Comparison of ENCODE assay signal across 8 cellular contexts in genomic region chr3:102224171-102224570, GRCh38.
A peak's percentile ranks its signal among the peaks of the same experiment; 100 is the strongest.
DNase-seq lines count a peak whose midpoint lies in the region; ATAC-seq lines count a peak whose summit lies in the region.

No MANE protein-coding gene starts in this region.

- WGBS in right cardiac atrium = 76% methylated on average over 3 of the region's 3 CpGs

- DNase-seq in AG20443 (ENCODE audit: low spot score) (peak; percentile 32), SK-MEL-5 (ENCODE audit: low read depth, low spot score) (peak; percentile 48), right cardiac atrium (no peak), superior temporal gyrus (ENCODE audit: extremely low spot score) (no peak), epidermal melanocyte (ENCODE audit: insufficient read length, low spot score) (no peak), NCI-H748 (lab: John Stamatoyannopoulos, UW; ENCODE audit: unreplicated experiment) (no peak)

- in situ Hi-C loops in SK-MEL-5 (cut with HindIII; ENCODE audit: low pct_unique_long_range_greater_than_20kb, low sequenced_read_pairs) = no loop called here

- intact Hi-C loops in right cardiac atrium (cut with DNase I) = loop anchor here in 3 of 4 donors (2.0 to 10.0 kb wide), 3 partner anchors 89 to 412 kb away; no protein-coding TSS in a partner anchor

- ATAC-seq in GM19467 (IDR thresholded peaks at IDR 0.05; ENCODE audit: unreplicated experiment) (peak; percentile 62), right cardiac atrium (peak; percentile 57 to 58), HG03521 (IDR thresholded peaks at IDR 0.05; ENCODE audit: unreplicated experiment) (no peak)

- H3K27ac ChIP-seq in right cardiac atrium (ENCODE audit: low read length) = no peak overlapping the region

- H3K4me3 ChIP-seq in right cardiac atrium (ENCODE audit: low read length) = no peak overlapping the region

- no peaks in the 10 kb centered on the region for H3K27me3 ChIP-seq in right cardiac atrium (ENCODE audit: control insufficient read depth, insufficient read depth)

- H3K9me3 ChIP-seq in right cardiac atrium (ENCODE audit: control insufficient read depth, low read length) = no peaks in the 10 kb centered on the region

- no peaks in the 10 kb centered on the region for H3K4me1 ChIP-seq in right cardiac atrium (ENCODE audit: control insufficient read depth, insufficient read depth, low read length)

Comparison
In these comparisons a context has a peak if more than half of its experiments do, and no peak if none do; other contexts are left out.
1. DNase-seq: peak in AG20443 (single experiment) and SK-MEL-5 (single experiment); none in right cardiac atrium (0 of 3), superior temporal gyrus (single experiment), epidermal melanocyte (single experiment) and NCI-H748 (single experiment).